ENCODE assay signal across 8 cellular contexts in the genomic region with DNA sequence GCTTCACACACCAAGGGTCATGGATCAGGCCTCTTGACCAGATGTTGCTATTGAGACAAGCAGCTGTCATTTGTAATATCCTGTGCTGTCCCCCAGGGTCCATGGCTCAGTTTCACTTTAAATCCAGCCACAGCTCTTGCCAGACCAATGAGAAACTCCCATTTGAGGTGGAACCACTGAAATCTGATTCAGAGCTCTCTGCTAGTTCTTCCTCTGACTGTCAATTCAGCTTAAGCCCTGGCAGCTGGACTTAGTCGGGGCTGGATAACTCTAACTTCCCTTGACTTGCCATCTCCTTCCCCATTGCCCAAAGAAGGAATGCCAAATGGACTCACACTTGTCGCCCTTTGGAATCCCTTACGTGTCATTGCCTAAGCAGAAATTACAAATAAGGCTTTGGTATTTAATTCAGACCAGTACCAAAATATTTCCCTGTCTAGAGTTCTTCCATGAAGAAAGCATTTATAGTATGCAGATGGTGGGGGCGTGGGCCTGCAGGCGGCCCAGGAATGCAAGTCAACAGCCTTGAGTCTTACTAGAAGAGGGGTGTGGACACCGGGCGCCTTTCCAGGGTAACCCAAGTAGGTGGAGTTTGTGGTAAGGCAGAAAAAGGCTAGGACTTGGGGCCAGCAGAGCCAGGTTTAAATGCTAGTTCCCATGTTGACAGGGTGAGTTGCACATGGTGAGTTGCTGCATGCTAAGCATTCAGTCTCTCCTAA.
DNase-seq lines count a peak whose midpoint lies in the region; ATAC-seq and TF ChIP-seq lines count a peak whose summit lies in the region.

No MANE protein-coding gene starts in this region.

- no peaks in the 10 kb centered on the region for H3K9me3 Mint-ChIP-seq in CD4-positive, alpha-beta T cell
- no peaks in the 10 kb centered on the region for H3K9me3 Mint-ChIP-seq in activated T-cell treated with anti-CD3 and anti-CD28 coated beads, Interleukin-2, amount 50 U/mL, for 24 hours

- H3K27ac ChIP-seq in CD4-positive, alpha-beta T cell (ENCODE audit: low read depth, low read length), result no peak overlapping the region

- H3K4me3 Mint-ChIP-seq in CD4-positive, alpha-beta T cell, result no peak overlapping the region
- no peak overlapping the region for H3K4me3 Mint-ChIP-seq in activated T-cell treated with anti-CD3 and anti-CD28 coated beads, Interleukin-2, amount 50 U/mL, for 24 hours

- peak overlapping the region; percentile 13 for H3K4me3 ChIP-seq in epithelial cell of esophagus (ENCODE audit: low read length)

- no peaks in the 10 kb centered on the region for H3K9me3 ChIP-seq in CD4-positive, alpha-beta T cell (ENCODE audit: control insufficient read depth, low read length)

- H3K36me3 Mint-ChIP-seq in CD4-positive, alpha-beta T cell (ENCODE audit: low read depth), result no peaks in the 10 kb centered on the region
- no peaks in the 10 kb centered on the region for H3K36me3 Mint-ChIP-seq in activated T-cell treated with anti-CD3 and anti-CD28 coated beads, Interleukin-2, amount 50 U/mL, for 24 hours (ENCODE audit: low read depth)

- peak; percentile 69 for ATAC-seq in GM18498 (IDR thresholded peaks at IDR 0.05; ENCODE audit: unreplicated experiment)
- ATAC-seq in HG02642 (IDR thresholded peaks at IDR 0.05; ENCODE audit: poor library complexity, unreplicated experiment), result peak; percentile 64
- no peak for ATAC-seq in CD4-positive, alpha-beta T cell (ENCODE audit: poor library complexity)

- intact Hi-C loops in CD4-positive, alpha-beta T cell (cut with DNase I, micrococcal nuclease), result no loop called here

- peaks cover 10% of the 10 kb centered on the region for H3K27me3 Mint-ChIP-seq in CD4-positive, alpha-beta T cell
- no peaks in the 10 kb centered on the region for H3K27me3 Mint-ChIP-seq in activated T-cell treated with anti-CD3 and anti-CD28 coated beads, Interleukin-2, amount 50 U/mL, for 24 hours

- H3K4me1 Mint-ChIP-seq in CD4-positive, alpha-beta T cell (ENCODE audit: low read depth), result no peaks in the 10 kb centered on the region
- H3K4me1 Mint-ChIP-seq in activated T-cell treated with anti-CD3 and anti-CD28 coated beads, Interleukin-2, amount 50 U/mL, for 24 hours (ENCODE audit: low read depth), result no peaks in the 10 kb centered on the region

- no peaks in the 10 kb centered on the region for H3K27me3 ChIP-seq in CD4-positive, alpha-beta T cell (ENCODE audit: control insufficient read depth, insufficient read depth, low read length)

- TF ChIP-seq CTCF in epithelial cell of esophagus (IDR thresholded peaks at IDR 0.05; ENCODE audit: insufficient read depth, low read depth, low read length, missing control alignments), result no peak
- TF ChIP-seq CTCF in CD4-positive, alpha-beta T cell (IDR thresholded peaks at IDR 0.05), result no peak

- CTCF ChIA-PET in CD4-positive, alpha-beta T cell (lab: Charles Lee), result no interaction called here

- H3K27ac Mint-ChIP-seq in CD4-positive, alpha-beta T cell, result no peak overlapping the region
- no peak overlapping the region for H3K27ac Mint-ChIP-seq in activated T-cell treated with anti-CD3 and anti-CD28 coated beads, Interleukin-2, amount 50 U/mL, for 24 hours

- POLR2A ChIA-PET in CD4-positive, alpha-beta T cell (lab: Charles Lee), result no interaction called here

- DNase-seq in NCI-H524 (lab: John Stamatoyannopoulos, UW) (peak; percentile 81 to 94), epithelial cell of esophagus (ENCODE audit: low read depth) (peak; percentile 96), non-pigmented ciliary epithelial cell (ENCODE audit: low read depth) (peak; percentile 91), SKM-1 treated with dmso at 0.1 percent for 144 hours (lab: John Stamatoyannopoulos, UW; ENCODE audit: unreplicated experiment) (no peak)
- no peak for DNase-seq in CD4-positive, alpha-beta T cell
- no peak for DNase-seq in activated T-cell treated with anti-CD3 and anti-CD28 coated beads, Interleukin-2, amount 50 U/mL, for 24 hours

Comparison
In these comparisons a context has a peak if more than half of its experiments do, and no peak if none do; other contexts are left out.
1. DNase-seq: peak in NCI-H524 (2 of 2), epithelial cell of esophagus (single experiment) and non-pigmented ciliary epithelial cell (single experiment); none in SKM-1 treated with dmso at 0.1 percent for 144 hours (single experiment), CD4-positive, alpha-beta T cell (0 of 10) and activated T-cell treated with anti-CD3 and anti-CD28 coated beads, Interleukin-2, amount 50 U/mL, for 24 hours (single experiment).